ENCODE assay signal across 16 cellular contexts in the genomic region with DNA sequence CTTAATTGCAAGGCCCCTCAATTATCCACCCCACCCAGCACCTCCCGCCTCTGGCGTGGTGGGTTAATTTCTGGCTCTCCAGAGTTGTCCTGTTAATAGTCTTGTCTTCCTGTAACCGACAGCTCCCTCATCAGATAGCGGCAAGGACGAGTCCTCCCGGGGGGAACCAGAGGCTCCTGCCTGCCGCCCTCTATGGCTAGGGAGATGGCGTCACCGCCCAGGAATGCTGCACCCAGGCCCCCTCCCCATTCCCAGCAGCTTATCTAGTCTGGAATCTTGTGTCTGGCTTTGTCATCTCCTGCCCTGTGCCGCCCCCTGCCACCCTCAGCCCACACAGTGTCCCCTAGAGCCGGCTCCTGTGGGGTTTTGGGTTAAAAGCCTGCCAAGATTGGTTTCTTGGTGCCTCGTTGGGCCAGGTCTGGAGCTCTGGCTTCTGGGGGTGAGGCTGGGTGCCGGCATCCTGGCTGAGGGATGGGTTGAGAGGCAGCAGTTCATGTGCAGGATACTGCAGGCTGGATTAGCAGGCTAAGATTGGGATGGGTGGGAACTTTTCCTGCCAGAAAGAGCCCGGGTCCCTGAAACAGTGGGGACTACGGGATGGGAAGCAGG. TPM values are rescaled to one million over a fixed set of nuclear protein-coding genes. Genes with fewer than 3 reads are reported as not detected.
DNase-seq lines count a peak whose midpoint lies in the region; ATAC-seq and TF ChIP-seq lines count a peak whose summit lies in the region.
"Had no signal": no experiment of that assay in that cellular context is flagged by ENCODE, and none has a peak within 500 bp of the region (broad histone marks: within the 10 kb centered on the region; RNA-seq: fewer than 3 reads in every experiment).

No MANE protein-coding gene starts in this region.

- no peak overlapping the region for H3K9ac ChIP-seq in IMR-90 (ENCODE audit: low read depth, low read length)

- H3K9me3 ChIP-seq in IMR-90 (ENCODE audit: control insufficient read depth, insufficient read depth, low read length) = no peaks in the 10 kb centered on the region
- H3K9me3 ChIP-seq: ovary had no signal

- H3K4me1 ChIP-seq in IMR-90 (ENCODE audit: control insufficient read depth, insufficient read depth, low read length) = peaks cover 8% of the 10 kb centered on the region

- no peak for ATAC-seq in IMR-90 (ENCODE audit: low read depth)
- ATAC-seq: GM12878 had no signal

- H3K36me3 Mint-ChIP-seq in Calu3 (ENCODE audit: insufficient read depth, unreplicated experiment) (no peaks in the 10 kb centered on the region), mesothelial cell of epicardium (no peaks in the 10 kb centered on the region)

- no peak overlapping the region for H3K23ac ChIP-seq in IMR-90 (ENCODE audit: low read depth, low read length)

- no peak overlapping the region for H2BK15ac ChIP-seq in IMR-90 (ENCODE audit: low read depth, low read length)

- H4K91ac ChIP-seq in IMR-90 (ENCODE audit: insufficient read depth, low read depth, low read length) = no peak overlapping the region

- H3K4ac ChIP-seq in IMR-90 (ENCODE audit: low read depth, low read length) = no peak overlapping the region

- no peaks in the 10 kb centered on the region for H3K9me3 Mint-ChIP-seq in Calu3 (ENCODE audit: low read depth, unreplicated experiment)
- no peaks in the 10 kb centered on the region for H3K9me3 Mint-ChIP-seq in mesothelial cell of epicardium
- H3K9me3 Mint-ChIP-seq: activated B cell treated with CpG ODN at 0.5 μM for 24 hours had no signal

- H2AK9ac ChIP-seq in IMR-90 (replicated peaks; ENCODE audit: low read depth, low read length, poor library complexity) = peak overlapping the region; percentile 79

- no peaks in the 10 kb centered on the region for H4K20me1 ChIP-seq in IMR-90 (ENCODE audit: insufficient read depth, low read length)

- dilution Hi-C loops in IMR-90 (cut with HindIII; ENCODE audit: low sequenced_read_pairs, unreplicated experiment) = no loop called here

- H2AFZ ChIP-seq in IMR-90 (replicated peaks; ENCODE audit: low read length, poor library complexity) = no peak overlapping the region

- no peak overlapping the region for H3K4me3 ChIP-seq in IMR-90 (ENCODE audit: insufficient read depth, low read depth, low read length)
- H3K4me3 ChIP-seq: GM12878, ovary, SK-N-MC had no signal

- no peaks in the 10 kb centered on the region for H3K79me1 ChIP-seq in IMR-90 (ENCODE audit: low read depth in 1 of 2, low read length in 2 of 2)

- no peak overlapping the region for H4K8ac ChIP-seq in IMR-90 (ENCODE audit: low read depth in 2 of 2, low read length in 2 of 2)

- H3K27ac Mint-ChIP-seq in Calu3 (ENCODE audit: unreplicated experiment) (no peak overlapping the region), mesothelial cell of epicardium (peak overlapping the region; percentile 98)
- H3K27ac Mint-ChIP-seq: activated B cell treated with CpG ODN at 0.5 μM for 24 hours had no signal

- DNase-seq in Calu3 (peak; percentile 15), IMR-90 (no peak), dermis blood vessel endothelial cell (peak; percentile 21), mesothelial cell of epicardium (ENCODE audit: low spot score in 2 of 2, unreplicated experiment in 2 of 2) (peak; percentile 71 to 83), NCI-H345 treated with DMSO at 0.1 percent for 48 hours (lab: John Stamatoyannopoulos, UW; ENCODE audit: unreplicated experiment) (no peak), HUDEP-2 (lab: John Stamatoyannopoulos, UW; ENCODE audit: unreplicated experiment in 76 of 76) (no peak), GOT3 (lab: John Stamatoyannopoulos, UW) (no peak)
- no peak for DNase-seq in stimulated activated naive CD4-positive, alpha-beta T cell (lab: John Stamatoyannopoulos, UW)
- DNase-seq: activated B cell treated with CpG ODN at 0.5 μM for 24 hours; effector memory CD4-positive, alpha-beta T cell; foreskin fibroblast; NCI-H2081 treated with DMSO at 0.1 percent for 48 hours; ovary had no signal

- H2BK120ac ChIP-seq in IMR-90 (ENCODE audit: low read depth, low read length) = no peak overlapping the region

- no peak overlapping the region for H4K5ac ChIP-seq in IMR-90 (ENCODE audit: low read depth, low read length)

- H3K4me3 Mint-ChIP-seq in Calu3 (ENCODE audit: low read depth, unreplicated experiment) = no peak overlapping the region
- H3K4me3 Mint-ChIP-seq in mesothelial cell of epicardium = no peak overlapping the region
- H3K4me3 Mint-ChIP-seq: activated B cell treated with CpG ODN at 0.5 μM for 24 hours had no signal

- no peak overlapping the region for H3K56ac ChIP-seq in IMR-90 (ENCODE audit: extremely low read depth, insufficient read depth, low read length)

- no peaks in the 10 kb centered on the region for H3K36me3 ChIP-seq in IMR-90 (ENCODE audit: control insufficient read depth, insufficient read depth, low read length)
- H3K36me3 ChIP-seq: ovary had no signal

- H3K4me2 ChIP-seq in IMR-90 (ENCODE audit: low read depth, low read length) = no peak overlapping the region

- BruUV-seq in Calu3 (replicated peaks; lab: Mats Ljungman, UMichigan) = no TSS peak
- BruUV-seq in IMR-90 (replicated peaks; lab: Mats Ljungman, UMichigan) = no TSS peak

- peaks cover 46% of the 10 kb centered on the region for H3K27me3 ChIP-seq in IMR-90 (ENCODE audit: control insufficient read depth, insufficient read depth, low read length)
- H3K27me3 ChIP-seq: ovary had no signal

- H3K27me3 Mint-ChIP-seq in Calu3 (ENCODE audit: unreplicated experiment) = no peaks in the 10 kb centered on the region
- no peaks in the 10 kb centered on the region for H3K27me3 Mint-ChIP-seq in mesothelial cell of epicardium (ENCODE audit: low read depth)

- TF ChIP-seq CTCF in Calu3 (IDR thresholded peaks at IDR 0.05; ENCODE audit: unreplicated experiment) = no peak
- TF ChIP-seq CTCF in IMR-90 (conservative IDR thresholded peaks at IDR 0.05; ENCODE audit: low read depth, low read length) = no peak
- TF ChIP-seq CTCF in mesothelial cell of epicardium (IDR thresholded peaks at IDR 0.05; ENCODE audit: unreplicated experiment) = no peak

- no peak overlapping the region for H2BK5ac ChIP-seq in IMR-90 (ENCODE audit: low read depth, low read length, poor library complexity, severe bottlenecking)

- H3K14ac ChIP-seq in IMR-90 (replicated peaks; ENCODE audit: low read depth, low read length) = no peak overlapping the region

- no peak overlapping the region for H2AK5ac ChIP-seq in IMR-90 (ENCODE audit: low read depth, low read length)

- peaks cover 3% of the 10 kb centered on the region; the same call in 1 of the 2 replicates for H3K9me1 ChIP-seq in IMR-90 (ENCODE audit: insufficient read depth, low read length)

- POLR2A ChIA-PET in IMR-90 (lab: Charles Lee; ENCODE audit: unreplicated experiment) = no interaction called here

- H3K27ac ChIP-seq in IMR-90 (ENCODE audit: insufficient read depth, low read length) = no peak overlapping the region
- H3K27ac ChIP-seq: ovary, SK-N-MC had no signal

- H3K4me1 Mint-ChIP-seq in Calu3 (ENCODE audit: low read depth, unreplicated experiment) (peaks cover 34% of the 10 kb centered on the region), mesothelial cell of epicardium (peaks cover 65% of the 10 kb centered on the region)
- H3K4me1 Mint-ChIP-seq: activated B cell treated with CpG ODN at 0.5 μM for 24 hours had no signal

- 17% methylated on average over 6 of the region's 15 CpGs; no CpG with 5 or more reads in 1 of the 2 experiments for WGBS in IMR-90 (ENCODE audit: extremely low coverage in 2 of 2, insufficient read length in 1 of 2), 2 experiments

- CTCF ChIA-PET in Calu3 (lab: Charles Lee) (interaction anchor here (1.0 kb wide), 1 partner anchor 113 kb away, joined by 3 read pairs; no protein-coding TSS in a partner anchor), IMR-90 (lab: Yijun Ruan, JAX) (interaction anchor here (0.9 kb wide), 1 partner anchor 28 kb away, joined by 3 read pairs; no protein-coding TSS in a partner anchor)

- in situ Hi-C loops in IMR-90 (cut with MboI; ENCODE audit: low sequenced_read_pairs) = no loop called here

- intact Hi-C loops in Calu3 (cut with micrococcal nuclease; ENCODE audit: unreplicated experiment) (no loop called here), IMR-90 (cut with micrococcal nuclease) (no loop called here)

- no peak overlapping the region for H3K18ac ChIP-seq in IMR-90 (ENCODE audit: low read depth, low read length)

- no peak for TF ChIP-seq RAD21 in IMR-90 (IDR thresholded peaks at IDR 0.05; ENCODE audit: low read length)

- no peak overlapping the region for H2BK20ac ChIP-seq in IMR-90 (ENCODE audit: low read depth, low read length)

- TF ChIP-seq POLR2A in IMR-90 (IDR thresholded peaks at IDR 0.05; ENCODE audit: low read depth, low read length) = no peak

TF ChIP-seq in IMR-90, 13 proteins besides CTCF, POLR2A, EP300 and RAD21 (continues in another document):
- TF ChIP-seq NFE2L2 (IDR thresholded peaks at IDR 0.05; ENCODE audit: low read depth, low read length) (no peak), MAFK (IDR thresholded peaks at IDR 0.05; ENCODE audit: low read depth, low read length) (no peak), RCOR1 (IDR thresholded peaks at IDR 0.05; ENCODE audit: insufficient replicate concordance, low read length) (no peak), MAZ (IDR thresholded peaks at IDR 0.05; ENCODE audit: borderline replicate concordance, low read depth, low read length) (no peak), CEBPB (IDR thresholded peaks at IDR 0.05; ENCODE audit: low read depth, low read length) (no peak), SMC3 (IDR thresholded peaks at IDR 0.05; ENCODE audit: low read depth, low read length) (no peak), RFX5 (IDR thresholded peaks at IDR 0.05; ENCODE audit: low read depth, low read length) (no peak), CHD1 (IDR thresholded peaks at IDR 0.05; ENCODE audit: low read depth, low read length) (no peak)
- TF ChIP-seq, protein P1, sequence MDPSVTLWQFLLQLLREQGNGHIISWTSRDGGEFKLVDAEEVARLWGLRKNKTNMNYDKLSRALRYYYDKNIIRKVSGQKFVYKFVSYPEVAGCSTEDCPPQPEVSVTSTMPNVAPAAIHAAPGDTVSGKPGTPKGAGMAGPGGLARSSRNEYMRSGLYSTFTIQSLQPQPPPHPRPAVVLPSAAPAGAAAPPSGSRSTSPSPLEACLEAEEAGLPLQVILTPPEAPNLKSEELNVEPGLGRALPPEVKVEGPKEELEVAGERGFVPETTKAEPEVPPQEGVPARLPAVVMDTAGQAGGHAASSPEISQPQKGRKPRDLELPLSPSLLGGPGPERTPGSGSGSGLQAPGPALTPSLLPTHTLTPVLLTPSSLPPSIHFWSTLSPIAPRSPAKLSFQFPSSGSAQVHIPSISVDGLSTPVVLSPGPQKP (IDR thresholded peaks at IDR 0.05; ENCODE audit: borderline replicate concordance, low read depth, low read length) = no peak

RNA-seq across cellular contexts. Expression of gene EDN2, which starts 48.8 kb away (rescaled TPM):
- total RNA-seq in Calu3 (2022) (0.28 TPM in 1 of 2 replicates, not detected in the other), IMR-90 (2012; rRNA removed) (not detected in 2 replicates), dermis blood vessel endothelial cell (0.17 TPM in 1 of 2 replicates, not detected in the other), mesothelial cell of epicardium (2.7 to 4.1 TPM (median 3.5 TPM) in 3 replicates)
- 0.22 and 0.27 TPM in 2 replicates for polyA plus RNA-seq in IMR-90 (2012; rRNA removed)
- polyA plus RNA-seq in IMR-90 (2012; cell fraction: cytosol; rRNA removed) = 0.05 and 0.14 TPM in 2 replicates
- 0.69 and 1.0 TPM in 2 replicates for polyA plus RNA-seq in IMR-90 (2012; cell fraction: nucleus; rRNA removed; ENCODE audit: low replicate concordance)
- total RNA-seq: activated B cell treated with CpG ODN at 0.5 μM for 24 hours, mononuclear cell had no signal
- polyA plus RNA-seq: ovary had no signal

Comparison
In these comparisons a context has a peak if more than half of its experiments do, and no peak if none do; other contexts are left out.
1. DNase-seq: peak in Calu3 (single experiment), dermis blood vessel endothelial cell (single experiment) and mesothelial cell of epicardium (2 of 2); none in IMR-90 (single experiment), NCI-H345 treated with DMSO at 0.1 percent for 48 hours (single experiment), HUDEP-2 (0 of 76), stimulated activated naive CD4-positive, alpha-beta T cell (0 of 6) and GOT3 (single experiment).